In the genomic region with DNA sequence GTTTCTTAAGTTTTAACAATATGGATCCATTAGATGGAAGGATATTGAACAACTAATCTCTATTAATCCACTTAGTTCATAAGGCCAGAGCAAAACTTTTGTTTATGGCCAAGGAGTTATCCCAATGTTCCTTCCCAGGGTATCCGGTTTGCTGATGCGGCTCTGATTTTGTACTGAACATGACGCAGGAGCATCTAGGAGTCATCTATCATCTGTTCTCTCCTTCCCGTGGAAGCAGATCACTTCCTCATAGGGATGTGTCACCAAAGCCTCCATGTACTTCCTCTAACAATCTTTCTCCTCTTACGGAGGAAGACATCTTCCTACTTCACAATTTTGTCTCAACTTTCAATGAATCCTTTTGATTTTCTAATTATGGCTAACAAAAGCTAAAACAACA, we compare ENCODE assay signal across 13 cellular contexts.
DNase-seq lines count a peak whose midpoint lies in the region; ATAC-seq, FAIRE-seq and TF ChIP-seq lines count a peak whose summit lies in the region.
"Had no signal": no experiment of that assay in that cellular context is flagged by ENCODE, and none has a peak within 500 bp of the region (broad histone marks: within the 10 kb centered on the region; RNA-seq: fewer than 3 reads in every experiment).

No MANE protein-coding gene starts in this region.

- H3K27me3 ChIP-seq in breast epithelium (no peaks in the 10 kb centered on the region), subcutaneous abdominal adipose tissue (ENCODE audit: control insufficient read depth in 5 of 5, insufficient read depth in 4 of 5, low read length in 5 of 5) (no peaks in the 10 kb centered on the region), BE2C (no peaks in the 10 kb centered on the region)

- intact Hi-C loops in breast epithelium (cut with DNase I; ENCODE audit: low total_unique reads) = no loop called here
- intact Hi-C loops in kidney (cut with DNase I) = no loop called here

- H3K9ac ChIP-seq in kidney (ENCODE audit: low read length in 2 of 2) (no peak overlapping the region), subcutaneous abdominal adipose tissue (ENCODE audit: low read length in 5 of 5) (no peak overlapping the region)

- no peak overlapping the region for H3K4me3 ChIP-seq in breast epithelium
- H3K4me3 ChIP-seq in kidney (ENCODE audit: low read length in 2 of 2) = no peak overlapping the region
- no peak overlapping the region for H3K4me3 ChIP-seq in subcutaneous abdominal adipose tissue (ENCODE audit: low read depth in 1 of 5, low read length in 5 of 5)
- no peak overlapping the region for H3K4me3 ChIP-seq in BE2C (ENCODE audit: low read depth, low read length)

- H3K27ac ChIP-seq in breast epithelium = peak overlapping the region; percentile 6 to 59
- H3K27ac ChIP-seq in kidney (ENCODE audit: low read depth in 2 of 2, low read length in 2 of 2) = peak overlapping the region; percentile 43 to 79
- peak overlapping the region; percentile 51 for H3K27ac ChIP-seq in subcutaneous abdominal adipose tissue (ENCODE audit: low read depth, low read length)

- ATAC-seq in HG02852 (IDR thresholded peaks at IDR 0.05; ENCODE audit: unreplicated experiment) = no peak
- no peak for ATAC-seq in GM21619 (IDR thresholded peaks at IDR 0.05; ENCODE audit: unreplicated experiment)
- ATAC-seq: activated naive CD4-positive, alpha-beta T cell treated with anti-CD3 and anti-CD28 coated beads, Interleukin-2, amount 50 U/mL, for 72 hours had no signal

- no peak for TF ChIP-seq POLR2A in breast epithelium (IDR thresholded peaks at IDR 0.05)

- H3K36me3 ChIP-seq in breast epithelium = no peaks in the 10 kb centered on the region
- H3K36me3 ChIP-seq in kidney (ENCODE audit: control insufficient read depth in 1 of 2, insufficient read depth in 2 of 2, low read length in 2 of 2) = peaks cover 0 to 5% of the 10 kb centered on the region in 2 donors
- no peaks in the 10 kb centered on the region for H3K36me3 ChIP-seq in subcutaneous abdominal adipose tissue (ENCODE audit: control insufficient read depth in 5 of 5, insufficient read depth in 5 of 5, low read length in 5 of 5)
- H3K36me3 ChIP-seq in BE2C = peaks cover 20% of the 10 kb centered on the region

- H3K4me1 ChIP-seq in breast epithelium = no peaks in the 10 kb centered on the region
- H3K4me1 ChIP-seq in kidney (ENCODE audit: control insufficient read depth in 1 of 2, insufficient read depth in 1 of 2, low read depth in 1 of 2, low read length in 2 of 2) = peaks cover 4 to 7% of the 10 kb centered on the region in 2 donors
- H3K4me1 ChIP-seq in subcutaneous abdominal adipose tissue (ENCODE audit: control insufficient read depth in 5 of 5, insufficient read depth in 5 of 5, low read length in 5 of 5) = peaks cover 0 to 21% (median 5%) of the 10 kb centered on the region in 5 donors
- H3K4me1 ChIP-seq in BE2C = peaks cover 17% of the 10 kb centered on the region

- DNase-seq in M059J (ENCODE audit: low read depth) (peak; percentile 24), breast epithelium (ENCODE audit: low spot score in 2 of 2) (no peak), kidney (no peak), BE2C (no peak)
- no peak for DNase-seq in stimulated activated naive CD4-positive, alpha-beta T cell (lab: John Stamatoyannopoulos, UW)
- DNase-seq: CD4-positive, alpha-beta memory T cell; hippocampal formation; NCI-H187; NK-92 treated with Interleukin-12 subunit alpha and Interleukin-12 subunit beta, amount 100 ng/mL, for 24 hours had no signal

- TF ChIP-seq CTCF in breast epithelium (IDR thresholded peaks at IDR 0.05) = no peak
- TF ChIP-seq CTCF in kidney (IDR thresholded peaks at IDR 0.05; ENCODE audit: borderline replicate concordance, extremely low read depth, insufficient read depth) = no peak
- TF ChIP-seq CTCF in BE2C (IDR thresholded peaks at IDR 0.05; ENCODE audit: low read depth, low read length) = no peak

- H3K9me3 ChIP-seq in breast epithelium = no peaks in the 10 kb centered on the region
- H3K9me3 ChIP-seq in kidney (ENCODE audit: control insufficient read depth in 1 of 2, low read length in 2 of 2) = no peaks in the 10 kb centered on the region
- H3K9me3 ChIP-seq in subcutaneous abdominal adipose tissue (ENCODE audit: control insufficient read depth in 5 of 5, low read length in 5 of 5) = no peaks in the 10 kb centered on the region
- H3K9me3 ChIP-seq in BE2C = no peaks in the 10 kb centered on the region

- FAIRE-seq in kidney (lab: Jason Lieb, UNC) = no peak
